10 cellular contexts compared by ENCODE assay signal in the genomic region with DNA sequence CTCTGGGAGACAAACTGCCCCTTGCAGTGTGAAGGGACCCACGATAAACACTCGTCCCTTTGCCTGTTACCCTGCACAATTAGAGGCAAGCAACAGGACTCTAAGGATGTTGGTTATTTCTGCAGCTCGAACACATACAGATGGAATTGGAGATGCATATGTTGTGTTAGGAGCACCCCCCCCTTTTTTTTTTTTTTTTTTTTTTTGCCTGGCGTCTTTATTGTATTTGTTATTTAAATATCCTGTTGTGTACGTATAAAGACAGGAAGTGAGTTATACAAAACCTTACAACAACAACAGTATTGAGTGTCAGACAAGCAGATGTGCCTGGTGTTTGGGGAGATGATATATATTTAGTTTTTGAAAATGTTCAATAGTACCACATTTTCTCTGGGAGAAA. TPM values are rescaled to one million over a fixed set of nuclear protein-coding genes. Genes with fewer than 3 reads are reported as not detected.
DNase-seq lines count a peak whose midpoint lies in the region; ATAC-seq, FAIRE-seq and TF ChIP-seq lines count a peak whose summit lies in the region.
"Had no signal": no experiment of that assay in that cellular context is flagged by ENCODE, and none has a peak within 500 bp of the region (broad histone marks: within the 10 kb centered on the region; RNA-seq: fewer than 3 reads in every experiment).

No MANE protein-coding gene starts in this region.

- no peak overlapping the region for H3K9ac ChIP-seq in kidney (ENCODE audit: low read length in 2 of 2)

- H3K9me3 Mint-ChIP-seq in activated naive CD4-positive, alpha-beta T cell treated with anti-CD3 and anti-CD28 coated beads for 36 hours: no peaks in the 10 kb centered on the region
- no peaks in the 10 kb centered on the region for H3K9me3 Mint-ChIP-seq in activated CD8-positive, alpha-beta T cell treated with anti-CD3 and anti-CD28 coated beads, Interleukin-2, amount 10 ng/mL, durations not matched to agents 7 days and 5 days (ENCODE audit: insufficient read depth)

- CTCF ChIA-PET in activated naive CD4-positive, alpha-beta T cell treated with anti-CD3 and anti-CD28 coated beads for 36 hours (lab: Charles Lee): no interaction called here
- CTCF ChIA-PET in activated CD8-positive, alpha-beta T cell treated with anti-CD3 and anti-CD28 coated beads, Interleukin-2, amount 10 ng/mL, durations not matched to agents 7 days and 5 days (lab: Charles Lee): no interaction called here

- no peak for DNase-seq in activated naive CD4-positive, alpha-beta T cell treated with anti-CD3 and anti-CD28 coated beads for 36 hours
- no peak for DNase-seq in activated naive CD4-positive, alpha-beta T cell (lab: John Stamatoyannopoulos, UW)
- DNase-seq in activated CD8-positive, alpha-beta T cell treated with anti-CD3 and anti-CD28 coated beads, Interleukin-2, amount 10 ng/mL, durations not matched to agents 7 days and 5 days: no peak
- DNase-seq in kidney (no peak), thoracic aorta (ENCODE audit: low spot score) (no peak), NCI-H82 (lab: John Stamatoyannopoulos, UW) (no peak), medulla oblongata (ENCODE audit: extremely low spot score) (no peak), superior temporal gyrus (ENCODE audit: extremely low spot score) (no peak)
- DNase-seq: activated gamma-delta T cell treated with Interleukin-2 at 50 U/mL for 16 hours had no signal

- H3K27ac Mint-ChIP-seq in activated naive CD4-positive, alpha-beta T cell treated with anti-CD3 and anti-CD28 coated beads for 36 hours: no peak overlapping the region
- no peak overlapping the region for H3K27ac Mint-ChIP-seq in activated CD8-positive, alpha-beta T cell treated with anti-CD3 and anti-CD28 coated beads, Interleukin-2, amount 10 ng/mL, durations not matched to agents 7 days and 5 days

- ATAC-seq in activated CD8-positive, alpha-beta T cell treated with anti-CD3 and anti-CD28 coated beads, Interleukin-2, amount 10 ng/mL, durations not matched to agents 7 days and 5 days: no peak
- ATAC-seq in thoracic aorta (ENCODE audit: insufficient number of reproducible peaks, low FRiP score, low read depth): no peak

- H3K27me3 Mint-ChIP-seq in activated naive CD4-positive, alpha-beta T cell treated with anti-CD3 and anti-CD28 coated beads for 36 hours (ENCODE audit: low read depth): peaks cover 28% of the 10 kb centered on the region
- peaks cover 40% of the 10 kb centered on the region for H3K27me3 Mint-ChIP-seq in activated CD8-positive, alpha-beta T cell treated with anti-CD3 and anti-CD28 coated beads, Interleukin-2, amount 10 ng/mL, durations not matched to agents 7 days and 5 days (ENCODE audit: low read depth)

- peaks cover 17% of the 10 kb centered on the region for H3K4me1 Mint-ChIP-seq in activated naive CD4-positive, alpha-beta T cell treated with anti-CD3 and anti-CD28 coated beads for 36 hours (ENCODE audit: low read depth)
- peaks cover 6% of the 10 kb centered on the region for H3K4me1 Mint-ChIP-seq in activated CD8-positive, alpha-beta T cell treated with anti-CD3 and anti-CD28 coated beads, Interleukin-2, amount 10 ng/mL, durations not matched to agents 7 days and 5 days (ENCODE audit: low read depth)

- H3K4me1 ChIP-seq in kidney (ENCODE audit: control insufficient read depth in 1 of 2, insufficient read depth in 1 of 2, low read depth in 1 of 2, low read length in 2 of 2) (no peaks in the 10 kb centered on the region), thoracic aorta (ENCODE audit: control insufficient read depth in 1 of 2, low read depth in 2 of 2) (no peaks in the 10 kb centered on the region)

- H3K36me3 Mint-ChIP-seq in activated naive CD4-positive, alpha-beta T cell treated with anti-CD3 and anti-CD28 coated beads for 36 hours (ENCODE audit: low read depth): no peaks in the 10 kb centered on the region
- no peaks in the 10 kb centered on the region for H3K36me3 Mint-ChIP-seq in activated CD8-positive, alpha-beta T cell treated with anti-CD3 and anti-CD28 coated beads, Interleukin-2, amount 10 ng/mL, durations not matched to agents 7 days and 5 days (ENCODE audit: low read depth)

- intact Hi-C loops in activated naive CD4-positive, alpha-beta T cell treated with anti-CD3 and anti-CD28 coated beads for 36 hours (cut with micrococcal nuclease): no loop called here
- intact Hi-C loops in kidney (cut with DNase I): no loop called here

- H3K4me3 ChIP-seq in kidney (ENCODE audit: low read length in 2 of 2): peak overlapping the region; percentile 54 to 59
- H3K4me3 ChIP-seq in thoracic aorta: peak overlapping the region; percentile 39

- H3K36me3 ChIP-seq in kidney (ENCODE audit: control insufficient read depth in 1 of 2, insufficient read depth in 2 of 2, low read length in 2 of 2) (no peaks in the 10 kb centered on the region), thoracic aorta (no peaks in the 10 kb centered on the region)

- no peak for FAIRE-seq in kidney (lab: Jason Lieb, UNC)

- H3K27me3 ChIP-seq in thoracic aorta (replicated peaks; ENCODE audit: insufficient read depth): no peaks in the 10 kb centered on the region

- H3K27ac ChIP-seq in kidney (ENCODE audit: low read depth in 2 of 2, low read length in 2 of 2) (no peak overlapping the region), thoracic aorta (no peak overlapping the region)
- H3K27ac ChIP-seq: C4-2B had no signal

- TF ChIP-seq CTCF in kidney (IDR thresholded peaks at IDR 0.05; ENCODE audit: borderline replicate concordance, extremely low read depth, insufficient read depth): no peak
- no peak for TF ChIP-seq CTCF in thoracic aorta (IDR thresholded peaks at IDR 0.05)

- POLR2A ChIA-PET in activated CD8-positive, alpha-beta T cell treated with anti-CD3 and anti-CD28 coated beads, Interleukin-2, amount 10 ng/mL, durations not matched to agents 7 days and 5 days (lab: Charles Lee): no interaction called here

- H3K9me3 ChIP-seq in kidney (ENCODE audit: control insufficient read depth in 1 of 2, low read length in 2 of 2): no peaks in the 10 kb centered on the region
- H3K9me3 ChIP-seq in thoracic aorta: no peaks in the 10 kb centered on the region

- peak overlapping the region; percentile 58 for H3K4me3 Mint-ChIP-seq in activated naive CD4-positive, alpha-beta T cell treated with anti-CD3 and anti-CD28 coated beads for 36 hours
- peak overlapping the region; percentile 48 for H3K4me3 Mint-ChIP-seq in activated CD8-positive, alpha-beta T cell treated with anti-CD3 and anti-CD28 coated beads, Interleukin-2, amount 10 ng/mL, durations not matched to agents 7 days and 5 days

RNA-seq across cellular contexts. Expression of a gene that starts 23.0 kb away (rescaled TPM):
- 1 to 10 TPM; 7.4 to 8.4 TPM for total RNA-seq in activated naive CD4-positive, alpha-beta T cell treated with anti-CD3 and anti-CD28 coated beads for 36 hours
- total RNA-seq in activated CD8-positive, alpha-beta T cell treated with anti-CD3 and anti-CD28 coated beads, Interleukin-2, amount 10 ng/mL, durations not matched to agents 7 days and 5 days: 1 to 10 TPM; 2.5 to 3.3 TPM
- total RNA-seq in kidney (28.7 TPM), thoracic aorta (10 to 100 TPM; 19.5 to 19.8 TPM)
- polyA plus RNA-seq in kidney (ENCODE audit: insufficient read depth, low read depth, low replicate concordance): 6.7 TPM
